1 cellular context compared by ENCODE assay signal in genomic region chr9:125752070-125752628, GRCh38.
TF ChIP-seq lines count a peak whose summit lies in the region.

No MANE protein-coding gene starts in this region.

TF ChIP-seq in HEK293, 187 proteins besides CTCF, POLR2A, EP300 and RAD21 (continued from another document and continues in another):
- TF ChIP-seq ZNF280D (tag by site-specific recombination; IDR thresholded peaks at IDR 0.05) (no peak), KLF8 (tag by site-specific recombination; IDR thresholded peaks at IDR 0.05) (peak; percentile 49; the same call in 1 of the 2 replicates), SP7 (tag by site-specific recombination; IDR thresholded peaks at IDR 0.05) (peak; percentile 97), ZNF362 (tag by site-specific recombination; IDR thresholded peaks at IDR 0.05) (peak; percentile 31; the same call in 1 of the 2 replicates), HOXC10 (CRISPR knock-in tag; IDR thresholded peaks at IDR 0.05) (no peak), ZXDB (tag by site-specific recombination; IDR thresholded peaks at IDR 0.05) (peak; percentile 70), ZNF26 (tag by site-specific recombination; IDR thresholded peaks at IDR 0.05) (no peak), FEZF1 (tag by site-specific recombination; IDR thresholded peaks at IDR 0.05) (peak; percentile 93), ZNF785 (tag by site-specific recombination; IDR thresholded peaks at IDR 0.05) (no peak), ZFP37 (tag by site-specific recombination; IDR thresholded peaks at IDR 0.05) (no peak), ZSCAN30 (tag by site-specific recombination; IDR thresholded peaks at IDR 0.05) (peak; percentile 75), SCRT1 (tag by site-specific recombination; IDR thresholded peaks at IDR 0.05; ENCODE audit: borderline replicate concordance) (peak; percentile 71), ZNF175 (tag by site-specific recombination; IDR thresholded peaks at IDR 0.05) (no peak), ZBTB17 (tag by site-specific recombination; IDR thresholded peaks at IDR 0.05) (peak; percentile 90), ZNF391 (tag by site-specific recombination; IDR thresholded peaks at IDR 0.05; ENCODE audit: borderline replicate concordance, low read depth) (0 out of 2 replicates have a peak, but pooled peaks have one; percentile 36), WT1 (tag by site-specific recombination; IDR thresholded peaks at IDR 0.05) (peak; percentile 94), MZF1 (tag by site-specific recombination; IDR thresholded peaks at IDR 0.05; ENCODE audit: borderline replicate concordance) (peak; percentile 48; the same call in 1 of the 2 replicates), ZNF629 (tag by site-specific recombination; IDR thresholded peaks at IDR 0.05) (peak; percentile 47), ZNF10 (tag by site-specific recombination; IDR thresholded peaks at IDR 0.05) (no peak), ZNF596 (tag by site-specific recombination; IDR thresholded peaks at IDR 0.05) (peak; percentile 39), ZNF501 (tag by site-specific recombination; IDR thresholded peaks at IDR 0.05) (0 out of 2 replicates have a peak, but pooled peaks have one; percentile 17), ZNF580 (tag by site-specific recombination; IDR thresholded peaks at IDR 0.05) (peak; percentile 74; the same call in 1 of the 2 replicates), ZNF843 (tag by site-specific recombination; IDR thresholded peaks at IDR 0.05) (peak; percentile 96), PRDM1 (tag by site-specific recombination; IDR thresholded peaks at IDR 0.05) (0 out of 2 replicates have a peak, but pooled peaks have one; percentile 10), ZBTB44 (tag by site-specific recombination; IDR thresholded peaks at IDR 0.05) (peak; percentile 40; the same call in 1 of the 2 replicates), ZEB2 (tag by site-specific recombination; IDR thresholded peaks at IDR 0.05) (peak; percentile 55; the same call in 1 of the 2 replicates), ZSCAN18 (tag by site-specific recombination; IDR thresholded peaks at IDR 0.05) (no peak), SCRT2 (tag by site-specific recombination; IDR thresholded peaks at IDR 0.05) (peak; percentile 38; the same call in 1 of the 2 replicates), ZNF664 (tag by site-specific recombination; IDR thresholded peaks at IDR 0.05) (peak; percentile 8; the same call in 1 of the 2 replicates), ZNF776 (tag by site-specific recombination; IDR thresholded peaks at IDR 0.05; ENCODE audit: borderline replicate concordance) (no peak), GLIS1 (tag by site-specific recombination; IDR thresholded peaks at IDR 0.05) (peak; percentile 79), BCL11B (tag by site-specific recombination; IDR thresholded peaks at IDR 0.05; ENCODE audit: low read depth) (peak; percentile 91; the same call in 1 of the 2 replicates)
- TF ChIP-seq, protein P1, sequence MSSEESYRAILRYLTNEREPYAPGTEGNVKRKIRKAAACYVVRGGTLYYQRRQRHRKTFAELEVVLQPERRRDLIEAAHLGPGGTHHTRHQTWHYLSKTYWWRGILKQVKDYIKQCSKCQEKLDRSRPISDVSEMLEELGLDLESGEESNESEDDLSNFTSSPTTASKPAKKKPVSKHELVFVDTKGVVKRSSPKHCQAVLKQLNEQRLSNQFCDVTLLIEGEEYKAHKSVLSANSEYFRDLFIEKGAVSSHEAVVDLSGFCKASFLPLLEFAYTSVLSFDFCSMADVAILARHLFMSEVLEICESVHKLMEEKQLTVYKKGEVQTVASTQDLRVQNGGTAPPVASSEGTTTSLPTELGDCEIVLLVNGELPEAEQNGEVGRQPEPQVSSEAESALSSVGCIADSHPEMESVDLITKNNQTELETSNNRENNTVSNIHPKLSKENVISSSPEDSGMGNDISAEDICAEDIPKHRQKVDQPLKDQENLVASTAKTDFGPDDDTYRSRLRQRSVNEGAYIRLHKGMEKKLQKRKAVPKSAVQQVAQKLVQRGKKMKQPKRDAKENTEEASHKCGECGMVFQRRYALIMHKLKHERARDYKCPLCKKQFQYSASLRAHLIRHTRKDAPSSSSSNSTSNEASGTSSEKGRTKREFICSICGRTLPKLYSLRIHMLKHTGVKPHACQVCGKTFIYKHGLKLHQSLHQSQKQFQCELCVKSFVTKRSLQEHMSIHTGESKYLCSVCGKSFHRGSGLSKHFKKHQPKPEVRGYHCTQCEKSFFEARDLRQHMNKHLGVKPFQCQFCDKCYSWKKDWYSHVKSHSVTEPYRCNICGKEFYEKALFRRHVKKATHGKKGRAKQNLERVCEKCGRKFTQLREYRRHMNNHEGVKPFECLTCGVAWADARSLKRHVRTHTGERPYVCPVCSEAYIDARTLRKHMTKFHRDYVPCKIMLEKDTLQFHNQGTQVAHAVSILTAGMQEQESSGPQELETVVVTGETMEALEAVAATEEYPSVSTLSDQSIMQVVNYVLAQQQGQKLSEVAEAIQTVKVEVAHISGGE (tag by site-specific recombination; conservative IDR thresholded peaks at IDR 0.05; ENCODE audit: low read depth), result no peak
- TF ChIP-seq, protein P2, sequence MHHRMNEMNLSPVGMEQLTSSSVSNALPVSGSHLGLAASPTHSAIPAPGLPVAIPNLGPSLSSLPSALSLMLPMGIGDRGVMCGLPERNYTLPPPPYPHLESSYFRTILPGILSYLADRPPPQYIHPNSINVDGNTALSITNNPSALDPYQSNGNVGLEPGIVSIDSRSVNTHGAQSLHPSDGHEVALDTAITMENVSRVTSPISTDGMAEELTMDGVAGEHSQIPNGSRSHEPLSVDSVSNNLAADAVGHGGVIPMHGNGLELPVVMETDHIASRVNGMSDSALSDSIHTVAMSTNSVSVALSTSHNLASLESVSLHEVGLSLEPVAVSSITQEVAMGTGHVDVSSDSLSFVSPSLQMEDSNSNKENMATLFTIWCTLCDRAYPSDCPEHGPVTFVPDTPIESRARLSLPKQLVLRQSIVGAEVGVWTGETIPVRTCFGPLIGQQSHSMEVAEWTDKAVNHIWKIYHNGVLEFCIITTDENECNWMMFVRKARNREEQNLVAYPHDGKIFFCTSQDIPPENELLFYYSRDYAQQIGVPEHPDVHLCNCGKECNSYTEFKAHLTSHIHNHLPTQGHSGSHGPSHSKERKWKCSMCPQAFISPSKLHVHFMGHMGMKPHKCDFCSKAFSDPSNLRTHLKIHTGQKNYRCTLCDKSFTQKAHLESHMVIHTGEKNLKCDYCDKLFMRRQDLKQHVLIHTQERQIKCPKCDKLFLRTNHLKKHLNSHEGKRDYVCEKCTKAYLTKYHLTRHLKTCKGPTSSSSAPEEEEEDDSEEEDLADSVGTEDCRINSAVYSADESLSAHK (tag by site-specific recombination; IDR thresholded peaks at IDR 0.05), result peak; percentile 74
- TF ChIP-seq, protein P3, sequence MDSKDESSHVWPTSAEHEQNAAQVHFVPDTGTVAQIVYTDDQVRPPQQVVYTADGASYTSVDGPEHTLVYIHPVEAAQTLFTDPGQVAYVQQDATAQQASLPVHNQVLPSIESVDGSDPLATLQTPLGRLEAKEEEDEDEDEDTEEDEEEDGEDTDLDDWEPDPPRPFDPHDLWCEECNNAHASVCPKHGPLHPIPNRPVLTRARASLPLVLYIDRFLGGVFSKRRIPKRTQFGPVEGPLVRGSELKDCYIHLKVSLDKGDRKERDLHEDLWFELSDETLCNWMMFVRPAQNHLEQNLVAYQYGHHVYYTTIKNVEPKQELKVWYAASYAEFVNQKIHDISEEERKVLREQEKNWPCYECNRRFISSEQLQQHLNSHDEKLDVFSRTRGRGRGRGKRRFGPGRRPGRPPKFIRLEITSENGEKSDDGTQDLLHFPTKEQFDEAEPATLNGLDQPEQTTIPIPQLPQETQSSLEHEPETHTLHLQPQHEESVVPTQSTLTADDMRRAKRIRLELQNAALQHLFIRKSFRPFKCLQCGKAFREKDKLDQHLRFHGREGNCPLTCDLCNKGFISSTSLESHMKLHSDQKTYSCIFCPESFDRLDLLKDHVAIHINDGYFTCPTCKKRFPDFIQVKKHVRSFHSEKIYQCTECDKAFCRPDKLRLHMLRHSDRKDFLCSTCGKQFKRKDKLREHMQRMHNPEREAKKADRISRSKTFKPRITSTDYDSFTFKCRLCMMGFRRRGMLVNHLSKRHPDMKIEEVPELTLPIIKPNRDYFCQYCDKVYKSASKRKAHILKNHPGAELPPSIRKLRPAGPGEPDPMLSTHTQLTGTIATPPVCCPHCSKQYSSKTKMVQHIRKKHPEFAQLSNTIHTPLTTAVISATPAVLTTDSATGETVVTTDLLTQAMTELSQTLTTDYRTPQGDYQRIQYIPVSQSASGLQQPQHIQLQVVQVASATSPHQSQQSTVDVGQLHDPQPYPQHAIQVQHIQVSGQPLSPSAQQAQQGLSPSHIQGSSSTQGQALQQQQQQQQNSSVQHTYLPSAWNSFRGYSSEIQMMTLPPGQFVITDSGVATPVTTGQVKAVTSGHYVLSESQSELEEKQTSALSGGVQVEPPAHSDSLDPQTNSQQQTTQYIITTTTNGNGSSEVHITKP (tag by site-specific recombination; IDR thresholded peaks at IDR 0.05), result no peak
- TF ChIP-seq, protein P4, sequence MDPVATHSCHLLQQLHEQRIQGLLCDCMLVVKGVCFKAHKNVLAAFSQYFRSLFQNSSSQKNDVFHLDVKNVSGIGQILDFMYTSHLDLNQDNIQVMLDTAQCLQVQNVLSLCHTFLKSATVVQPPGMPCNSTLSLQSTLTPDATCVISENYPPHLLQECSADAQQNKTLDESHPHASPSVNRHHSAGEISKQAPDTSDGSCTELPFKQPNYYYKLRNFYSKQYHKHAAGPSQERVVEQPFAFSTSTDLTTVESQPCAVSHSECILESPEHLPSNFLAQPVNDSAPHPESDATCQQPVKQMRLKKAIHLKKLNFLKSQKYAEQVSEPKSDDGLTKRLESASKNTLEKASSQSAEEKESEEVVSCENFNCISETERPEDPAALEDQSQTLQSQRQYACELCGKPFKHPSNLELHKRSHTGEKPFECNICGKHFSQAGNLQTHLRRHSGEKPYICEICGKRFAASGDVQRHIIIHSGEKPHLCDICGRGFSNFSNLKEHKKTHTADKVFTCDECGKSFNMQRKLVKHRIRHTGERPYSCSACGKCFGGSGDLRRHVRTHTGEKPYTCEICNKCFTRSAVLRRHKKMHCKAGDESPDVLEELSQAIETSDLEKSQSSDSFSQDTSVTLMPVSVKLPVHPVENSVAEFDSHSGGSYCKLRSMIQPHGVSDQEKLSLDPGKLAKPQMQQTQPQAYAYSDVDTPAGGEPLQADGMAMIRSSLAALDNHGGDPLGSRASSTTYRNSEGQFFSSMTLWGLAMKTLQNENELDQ (tag by site-specific recombination; IDR thresholded peaks at IDR 0.05; ENCODE audit: low read depth), result no peak
